ENCODE assay signal across 8 cellular contexts in genomic region chr3:16290007-16290826, GRCh38.
DNase-seq lines count a peak whose midpoint lies in the region; ATAC-seq and TF ChIP-seq lines count a peak whose summit lies in the region.

No MANE protein-coding gene starts in this region.

- no peak overlapping the region for H3K4me3 ChIP-seq in astrocyte of the cerebellum (ENCODE audit: low read depth, low read length)

- in situ Hi-C loops in astrocyte of the cerebellum (cut with HindIII; ENCODE audit: low sequenced_read_pairs), result loop anchor here (5.0 kb wide), 1 partner anchor 262 kb away; no protein-coding TSS in a partner anchor

- peak; percentile 74 for TF ChIP-seq CTCF in astrocyte of the cerebellum (IDR thresholded peaks at IDR 0.05; ENCODE audit: low read depth, low read length, missing control alignments)

- peak; percentile 37 for ATAC-seq in HG03457 (IDR thresholded peaks at IDR 0.05; ENCODE audit: unreplicated experiment)
- no peak for ATAC-seq in HG02588 (IDR thresholded peaks at IDR 0.05; ENCODE audit: unreplicated experiment)

- DNase-seq in NCI-H1417 (lab: John Stamatoyannopoulos, UW), result peak; percentile 4 to 64 (median 22)
- DNase-seq in NCI-H1417 treated with DMSO at 0.1 percent for 48 hours (lab: John Stamatoyannopoulos, UW), result no peak
- DNase-seq in RKO (ENCODE audit: low spot score), result peak; percentile 49
- DNase-seq in astrocyte of the cerebellum (ENCODE audit: low read depth), result peak; percentile 40
- DNase-seq in iPS-NIHi11 (ENCODE audit: low spot score), result peak; percentile 41
- DNase-seq in stimulated activated CD4-positive, alpha-beta T cell treated with anti-CD3 and anti-CD28 coated beads, Interleukin-1b, Interleukin-23, amount 100 ng/mL, for 48 hours, result peak; percentile 40
